ENCODE assay signal across 17 cellular contexts in the genomic region with DNA sequence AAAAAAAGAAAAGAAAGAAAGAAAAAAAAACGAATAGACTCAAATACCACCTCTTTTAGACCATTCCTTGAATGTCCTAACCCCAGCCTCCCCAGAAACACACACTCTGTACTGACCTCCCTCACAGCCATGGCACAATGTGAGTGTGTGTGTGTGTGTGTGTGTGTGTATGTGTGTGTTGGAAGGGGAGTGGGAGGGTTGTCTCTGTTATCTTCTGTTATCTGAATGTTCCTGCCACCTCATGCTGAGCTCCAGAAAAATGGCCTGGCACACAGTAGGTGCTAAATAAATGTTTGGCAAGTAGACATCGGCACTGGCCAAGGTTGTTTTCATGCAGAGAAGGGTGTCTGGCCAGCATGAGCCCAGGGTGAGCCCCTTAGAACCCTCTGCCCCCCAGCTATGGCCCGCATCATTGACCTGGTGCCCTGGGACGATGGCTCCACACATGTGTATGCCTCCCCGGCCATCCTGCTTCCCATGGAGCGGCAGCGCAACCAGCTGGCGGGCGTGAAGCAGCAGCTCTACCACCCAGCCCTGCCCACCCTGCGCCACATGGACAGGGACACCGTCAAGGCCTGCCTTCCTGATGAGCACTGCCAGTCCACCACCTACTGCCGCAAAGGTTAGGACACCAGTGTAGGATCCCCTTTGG. TPM values are rescaled to one million over a fixed set of nuclear protein-coding genes. Genes with fewer than 3 reads are reported as not detected.
DNase-seq lines count a peak whose midpoint lies in the region; ATAC-seq, FAIRE-seq and TF ChIP-seq lines count a peak whose summit lies in the region.
"Had no signal": no experiment of that assay in that cellular context is flagged by ENCODE, and none has a peak within 500 bp of the region (broad histone marks: within the 10 kb centered on the region; RNA-seq: fewer than 3 reads in every experiment).

No MANE protein-coding gene starts in this region.

- no peaks in the 10 kb centered on the region for H3K4me1 Mint-ChIP-seq in WTC11
- H3K4me1 Mint-ChIP-seq: activated CD4-positive, alpha-beta T cell treated with anti-CD3 and anti-CD28 coated beads, Interleukin-2, amount 10 ng/mL, durations not matched to agents 24 days and 14 days; activated naive CD8-positive, alpha-beta T cell treated with anti-CD3 and anti-CD28 coated beads, Interleukin-2, amount 10 ng/mL, durations not matched to agents 7 days and 5 days; CD14-positive monocyte had no signal

- H3K27me3 ChIP-seq in left lung: no peaks in the 10 kb centered on the region
- H3K27me3 ChIP-seq: pancreas, Peyer's patch had no signal

- H3K27ac ChIP-seq in left lung: no peak overlapping the region
- H3K27ac ChIP-seq: pancreas, Peyer's patch had no signal

- no peak for TF ChIP-seq CTCF in WTC11 (IDR thresholded peaks at IDR 0.05)
- TF ChIP-seq CTCF in left lung (IDR thresholded peaks at IDR 0.05): no peak

- intact Hi-C loops in left lung (cut with DNase I): no loop called here

- no peaks in the 10 kb centered on the region for H3K9me3 ChIP-seq in left lung
- H3K9me3 ChIP-seq: pancreas, Peyer's patch had no signal

- H3K36me3 ChIP-seq in left lung: no peaks in the 10 kb centered on the region
- H3K36me3 ChIP-seq: pancreas, Peyer's patch had no signal

- no peak overlapping the region for H3K4me3 ChIP-seq in left lung
- H3K4me3 ChIP-seq: pancreas, Peyer's patch, smooth muscle cell had no signal

- no peak overlapping the region for H3K27ac Mint-ChIP-seq in WTC11
- H3K27ac Mint-ChIP-seq: activated CD4-positive, alpha-beta T cell treated with anti-CD3 and anti-CD28 coated beads, Interleukin-2, amount 10 ng/mL, durations not matched to agents 24 days and 14 days; activated naive CD8-positive, alpha-beta T cell treated with anti-CD3 and anti-CD28 coated beads, Interleukin-2, amount 10 ng/mL, durations not matched to agents 7 days and 5 days; CD14-positive monocyte; T-helper 17 cell had no signal

- ATAC-seq in WTC11 (peak; percentile 72), left lung (peak; percentile 24), HG02610 (IDR thresholded peaks at IDR 0.05; ENCODE audit: unreplicated experiment) (no peak), GM18498 (IDR thresholded peaks at IDR 0.05; ENCODE audit: unreplicated experiment) (no peak)
- ATAC-seq: pancreas, T-helper 17 cell had no signal

- H3K9me3 Mint-ChIP-seq in WTC11: no peaks in the 10 kb centered on the region
- H3K9me3 Mint-ChIP-seq: activated CD4-positive, alpha-beta T cell treated with anti-CD3 and anti-CD28 coated beads, Interleukin-2, amount 10 ng/mL, durations not matched to agents 24 days and 14 days; activated naive CD8-positive, alpha-beta T cell treated with anti-CD3 and anti-CD28 coated beads, Interleukin-2, amount 10 ng/mL, durations not matched to agents 7 days and 5 days; CD14-positive monocyte had no signal

- H3K27me3 Mint-ChIP-seq in WTC11 (ENCODE audit: low read depth): no peaks in the 10 kb centered on the region

- peak; percentile 27 for DNase-seq in Daoy (ENCODE audit: low read depth)
- no peak for DNase-seq in HTR-8/SVneo (ENCODE audit: insufficient read length, low spot score)
- DNase-seq in WTC11 (ENCODE audit: low spot score): peak; percentile 58
- peak in 1 of 2 donors; percentile 68 for DNase-seq in left lung
- no peak for DNase-seq in middle frontal gyrus (ENCODE audit: extremely low spot score, low spot score)
- DNase-seq: activated CD4-positive, alpha-beta T cell treated with anti-CD3 and anti-CD28 coated beads, Interleukin-2, amount 10 ng/mL, durations not matched to agents 24 days and 14 days; activated naive CD8-positive, alpha-beta T cell treated with anti-CD3 and anti-CD28 coated beads, Interleukin-2, amount 10 ng/mL, durations not matched to agents 7 days and 5 days; effector memory CD4-positive, alpha-beta T cell; foreskin fibroblast; NCI-H446 treated with DMSO at 0.1 percent for 48 hours; pancreas; Peyer's patch; T-helper 17 cell had no signal

- H3K36me3 Mint-ChIP-seq in WTC11: no peaks in the 10 kb centered on the region
- H3K36me3 Mint-ChIP-seq: activated naive CD8-positive, alpha-beta T cell treated with anti-CD3 and anti-CD28 coated beads, Interleukin-2, amount 10 ng/mL, durations not matched to agents 7 days and 5 days; CD14-positive monocyte had no signal

- peak; percentile 88 for FAIRE-seq in HTR-8/SVneo (lab: Jason Lieb, UNC)
- FAIRE-seq: pancreas had no signal

- H3K4me3 Mint-ChIP-seq in WTC11: no peak overlapping the region
- H3K4me3 Mint-ChIP-seq: activated CD4-positive, alpha-beta T cell treated with anti-CD3 and anti-CD28 coated beads, Interleukin-2, amount 10 ng/mL, durations not matched to agents 24 days and 14 days; activated naive CD8-positive, alpha-beta T cell treated with anti-CD3 and anti-CD28 coated beads, Interleukin-2, amount 10 ng/mL, durations not matched to agents 7 days and 5 days; CD14-positive monocyte; T-helper 17 cell had no signal

- H3K4me1 ChIP-seq in left lung: no peaks in the 10 kb centered on the region
- H3K4me1 ChIP-seq: pancreas, Peyer's patch had no signal

- CTCF ChIA-PET in WTC11 (lab: Charles Lee): interaction anchor here (0.5 to 2.9 kb wide), 27 partner anchors 8 to 401 kb away, joined by 3 to 26 read pairs (median 4); no protein-coding TSS in a partner anchor

- POLR2A ChIA-PET in WTC11 (lab: Charles Lee): no interaction called here

TF ChIP-seq in WTC11, 78 proteins besides CTCF, POLR2A, EP300 and RAD21 (continues in another document):
- TF ChIP-seq, protein P1, sequence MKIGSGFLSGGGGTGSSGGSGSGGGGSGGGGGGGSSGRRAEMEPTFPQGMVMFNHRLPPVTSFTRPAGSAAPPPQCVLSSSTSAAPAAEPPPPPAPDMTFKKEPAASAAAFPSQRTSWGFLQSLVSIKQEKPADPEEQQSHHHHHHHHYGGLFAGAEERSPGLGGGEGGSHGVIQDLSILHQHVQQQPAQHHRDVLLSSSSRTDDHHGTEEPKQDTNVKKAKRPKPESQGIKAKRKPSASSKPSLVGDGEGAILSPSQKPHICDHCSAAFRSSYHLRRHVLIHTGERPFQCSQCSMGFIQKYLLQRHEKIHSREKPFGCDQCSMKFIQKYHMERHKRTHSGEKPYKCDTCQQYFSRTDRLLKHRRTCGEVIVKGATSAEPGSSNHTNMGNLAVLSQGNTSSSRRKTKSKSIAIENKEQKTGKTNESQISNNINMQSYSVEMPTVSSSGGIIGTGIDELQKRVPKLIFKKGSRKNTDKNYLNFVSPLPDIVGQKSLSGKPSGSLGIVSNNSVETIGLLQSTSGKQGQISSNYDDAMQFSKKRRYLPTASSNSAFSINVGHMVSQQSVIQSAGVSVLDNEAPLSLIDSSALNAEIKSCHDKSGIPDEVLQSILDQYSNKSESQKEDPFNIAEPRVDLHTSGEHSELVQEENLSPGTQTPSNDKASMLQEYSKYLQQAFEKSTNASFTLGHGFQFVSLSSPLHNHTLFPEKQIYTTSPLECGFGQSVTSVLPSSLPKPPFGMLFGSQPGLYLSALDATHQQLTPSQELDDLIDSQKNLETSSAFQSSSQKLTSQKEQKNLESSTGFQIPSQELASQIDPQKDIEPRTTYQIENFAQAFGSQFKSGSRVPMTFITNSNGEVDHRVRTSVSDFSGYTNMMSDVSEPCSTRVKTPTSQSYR (CRISPR knock-in tag; IDR thresholded peaks at IDR 0.05): no peak
- TF ChIP-seq EMX1 (CRISPR knock-in tag; IDR thresholded peaks at IDR 0.05) (no peak), FOXK1 (CRISPR knock-in tag; IDR thresholded peaks at IDR 0.05) (no peak), ZNF416 (CRISPR knock-in tag; IDR thresholded peaks at IDR 0.05) (no peak), SP1 (CRISPR knock-in tag; conservative IDR thresholded peaks at IDR 0.05) (no peak), MYBL2 (CRISPR knock-in tag; IDR thresholded peaks at IDR 0.05) (no peak), SOX15 (CRISPR knock-in tag; IDR thresholded peaks at IDR 0.05) (no peak), ERG (CRISPR knock-in tag; IDR thresholded peaks at IDR 0.05) (no peak), ATF1 (CRISPR knock-in tag; IDR thresholded peaks at IDR 0.05) (no peak), PRRX2 (CRISPR knock-in tag; IDR thresholded peaks at IDR 0.05) (no peak), ZSCAN18 (CRISPR knock-in tag; IDR thresholded peaks at IDR 0.05) (no peak), TCF7 (CRISPR knock-in tag; IDR thresholded peaks at IDR 0.05; ENCODE audit: low read depth) (no peak)

RNA-seq across cellular contexts. Expression of gene CNGB1, which starts 6.6 kb away (rescaled TPM):
- total RNA-seq in Daoy (2014; rRNA removed; shearing (Covaris generic)): under 0.01 TPM in 1 of 2 replicates, not detected in the other
- total RNA-seq in WTC11 (2021) (not detected in 3 replicates), left lung (under 1 TPM in 1 of 2 donors, not detected in 1; 0.23 TPM)
- total RNA-seq: activated CD4-positive, alpha-beta T cell treated with anti-CD3 and anti-CD28 coated beads, Interleukin-2, amount 10 ng/mL, durations not matched to agents 24 days and 14 days; activated naive CD8-positive, alpha-beta T cell treated with anti-CD3 and anti-CD28 coated beads, Interleukin-2, amount 10 ng/mL, durations not matched to agents 7 days and 5 days; smooth muscle cell; T-helper 17 cell had no signal

RNA-seq across cellular contexts. Expression of gene ZNF319, which starts 22.9 kb away (rescaled TPM):
- total RNA-seq in Daoy (2014; rRNA removed; shearing (Covaris generic)): 1.1 and 1.7 TPM in 2 replicates
- total RNA-seq in WTC11 (2021) (4.6 to 5.5 TPM (median 5.3 TPM) in 3 replicates), left lung (10 to 100 TPM; 10.7 to 12.0 TPM)

RNA-seq across cellular contexts. Expression of gene USB1, which starts 23.7 kb away (rescaled TPM):
- total RNA-seq in Daoy (2014; rRNA removed; shearing (Covaris generic)): 6.1 and 15.4 TPM in 2 replicates
- total RNA-seq in WTC11 (2021) (67.1 to 75.2 TPM (median 69.6 TPM) in 3 replicates), left lung (10 to 100 TPM; 48.0 to 50.9 TPM)

RNA-seq across cellular contexts. Expression of gene MMP15, which starts 48.0 kb away (rescaled TPM):
- total RNA-seq in Daoy (2014; rRNA removed; shearing (Covaris generic)): 1.5 and 3.4 TPM in 2 replicates
- 55.5 to 60.7 TPM (median 58.2 TPM) in 3 replicates for total RNA-seq in WTC11 (2021)
- total RNA-seq in left lung: 10 to 100 TPM; 25.3 to 38.7 TPM

Comparison
In these comparisons a context has a peak if more than half of its experiments do, and no peak if none do; other contexts are left out.
1. DNase-seq: peak in Daoy (single experiment) and WTC11 (single experiment); none in HTR-8/SVneo (single experiment) and middle frontal gyrus (single experiment).
2. ATAC-seq: peak in WTC11 (single experiment) and left lung (single experiment); none in HG02610 (single experiment) and GM18498 (single experiment).